ENCODE assay signal across 20 cellular contexts in genomic region chr21:39281207-39281606, GRCh38. TPM values are rescaled to one million over a fixed set of nuclear protein-coding genes. Genes with fewer than 3 reads are reported as not detected.
DNase-seq lines count a peak whose midpoint lies in the region; ATAC-seq and TF ChIP-seq lines count a peak whose summit lies in the region.
"Had no signal": no experiment of that assay in that cellular context is flagged by ENCODE, and none has a peak within 500 bp of the region (broad histone marks: within the 10 kb centered on the region; RNA-seq: fewer than 3 reads in every experiment).

No MANE protein-coding gene starts in this region.

- H3K9ac ChIP-seq in H9 (ENCODE audit: extremely low read depth, insufficient read length, low read length) = no peak overlapping the region

- no peak overlapping the region for H4K91ac ChIP-seq in H9 (ENCODE audit: insufficient read length, low read depth, low read length)

- H3K23ac ChIP-seq in H9 (ENCODE audit: insufficient read length, low read depth, low read length) = no peak overlapping the region

- TF ChIP-seq POLR2A in testis (IDR thresholded peaks at IDR 0.05) = no peak

- intact Hi-C loops in testis (cut with DNase I; ENCODE audit: low total_unique reads) = no loop called here

- no peak overlapping the region for H3K27ac ChIP-seq in CD4-positive, CD25-positive, alpha-beta regulatory T cell (ENCODE audit: insufficient read depth, low read length, poor library complexity, severe bottlenecking)
- H3K27ac ChIP-seq in H9 (ENCODE audit: insufficient read length, low read depth, low read length) = no peak overlapping the region
- H3K27ac ChIP-seq in testis = no peak overlapping the region
- H3K27ac ChIP-seq in coronary artery = no peak overlapping the region
- H3K27ac ChIP-seq: A549 had no signal

- H3K18ac ChIP-seq in H9 (ENCODE audit: insufficient read length, low read depth, low read length) = no peak overlapping the region

- H3K14ac ChIP-seq in H9 (ENCODE audit: insufficient read depth, low read length) = no peak overlapping the region

- no peak overlapping the region for H3K56ac ChIP-seq in H9 (ENCODE audit: insufficient read length, low read depth, low read length)

- H3K4me3 Mint-ChIP-seq in CD4-positive, CD25-positive, alpha-beta regulatory T cell = no peak overlapping the region
- H3K4me3 Mint-ChIP-seq in H9 (no peak overlapping the region), WTC11 (no peak overlapping the region), mesothelial cell of epicardium (no peak overlapping the region)
- H3K4me3 Mint-ChIP-seq: B cell, CD14-positive monocyte had no signal

- H3K79me2 ChIP-seq in H9 (ENCODE audit: insufficient read depth, low read length) = no peaks in the 10 kb centered on the region

- H3T11ph ChIP-seq in H9 (ENCODE audit: low read length) = no peak overlapping the region

- H3K27me3 Mint-ChIP-seq in CD4-positive, CD25-positive, alpha-beta regulatory T cell = no peaks in the 10 kb centered on the region
- H3K27me3 Mint-ChIP-seq in H9 (ENCODE audit: low read depth) (no peaks in the 10 kb centered on the region), WTC11 (ENCODE audit: low read depth) (no peaks in the 10 kb centered on the region), mesothelial cell of epicardium (ENCODE audit: low read depth) (no peaks in the 10 kb centered on the region)
- H3K27me3 Mint-ChIP-seq: B cell had no signal

- H4K8ac ChIP-seq in H9 (replicated peaks; ENCODE audit: insufficient read length, low read depth, low read length) = no peak overlapping the region

- peak overlapping the region in 2 of 3 donors; percentile 9 to 14 for H3K27ac Mint-ChIP-seq in CD4-positive, CD25-positive, alpha-beta regulatory T cell
- H3K27ac Mint-ChIP-seq in H9 (peak overlapping the region in 2 of 3 experiments; percentile 1 to 71; a peak in 3 of 7 replicates), WTC11 (peak overlapping the region; percentile 16; the same call in 1 of the 2 replicates), mesothelial cell of epicardium (peak overlapping the region; percentile 35)
- H3K27ac Mint-ChIP-seq: B cell had no signal

- H2BK120ac ChIP-seq in H9 (ENCODE audit: low read depth, low read length, poor library complexity, severe bottlenecking) = no peak overlapping the region

- peaks cover 8 to 13% (median 12%) of the 10 kb centered on the region in 4 donors for H3K4me1 Mint-ChIP-seq in CD4-positive, CD25-positive, alpha-beta regulatory T cell
- H3K4me1 Mint-ChIP-seq in H9 (no peaks in the 10 kb centered on the region), WTC11 (no peaks in the 10 kb centered on the region), mesothelial cell of epicardium (no peaks in the 10 kb centered on the region)
- H3K4me1 Mint-ChIP-seq: CD14-positive monocyte had no signal

- no peaks in the 10 kb centered on the region for H3K9me3 Mint-ChIP-seq in CD4-positive, CD25-positive, alpha-beta regulatory T cell
- H3K9me3 Mint-ChIP-seq in H9 (no peaks in the 10 kb centered on the region), WTC11 (no peaks in the 10 kb centered on the region), mesothelial cell of epicardium (no peaks in the 10 kb centered on the region)
- H3K9me3 Mint-ChIP-seq: CD14-positive monocyte had no signal

- no peak for DNase-seq in CD4-positive, CD25-positive, alpha-beta regulatory T cell
- DNase-seq in H9 = no peak
- no peak for DNase-seq in WTC11 (ENCODE audit: low spot score)
- no peak for DNase-seq in mesothelial cell of epicardium (ENCODE audit: low spot score in 2 of 2, unreplicated experiment in 2 of 2)
- DNase-seq in testis = no peak
- DNase-seq in coronary artery (ENCODE audit: low spot score) = no peak
- no peak for DNase-seq in middle frontal gyrus (ENCODE audit: extremely low spot score, low spot score)
- DNase-seq in NCI-H128 (lab: John Stamatoyannopoulos, UW; ENCODE audit: unreplicated experiment) = no peak
- DNase-seq: DMS 273 treated with DMSO at 0.1 percent for 48 hours, DMS79 treated with DMSO at 0.1 percent for 48 hours, H7, NCI-H1092, NCI-H146, NCI-H2029, NCI-H2227 treated with DMSO at 0.1 percent for 48 hours, NCI-H510A treated with DMSO at 0.1 percent for 48 hours, SHP77 had no signal

- no peaks in the 10 kb centered on the region for H3K79me1 ChIP-seq in H9 (ENCODE audit: insufficient read depth, low read depth, low read length, poor library complexity, severe bottlenecking)

- WGBS in H9 (ENCODE audit: extremely low coverage, insufficient read length, low lambda C conversion rate) = no CpG with 5 or more reads among the region's 8 CpGs
- 92 to 93% methylated on average over 8 of the region's 8 CpGs for WGBS in testis, 2 donors

- TF ChIP-seq CTCF in H9 (conservative IDR thresholded peaks at IDR 0.05) (no peak), WTC11 (IDR thresholded peaks at IDR 0.05) (no peak), mesothelial cell of epicardium (IDR thresholded peaks at IDR 0.05; ENCODE audit: unreplicated experiment) (no peak), testis (IDR thresholded peaks at IDR 0.05) (no peak), coronary artery (IDR thresholded peaks at IDR 0.05) (no peak)

- no peaks in the 10 kb centered on the region for H4K20me1 ChIP-seq in H9 (ENCODE audit: control insufficient read depth, insufficient read depth, insufficient read length)

- ATAC-seq in CD4-positive, CD25-positive, alpha-beta regulatory T cell (ENCODE audit: low read depth in 2 of 2) = no peak
- ATAC-seq in WTC11 = no peak
- ATAC-seq: A549 had no signal

- H2BK15ac ChIP-seq in H9 (ENCODE audit: low read depth, low read length) = no peak overlapping the region

- H3K9me3 ChIP-seq in CD4-positive, CD25-positive, alpha-beta regulatory T cell (ENCODE audit: control insufficient read depth in 2 of 2, low read length in 2 of 2) = no peaks in the 10 kb centered on the region
- H3K9me3 ChIP-seq in H9 (ENCODE audit: control insufficient read depth, low read depth, low read length) (no peaks in the 10 kb centered on the region), testis (no peaks in the 10 kb centered on the region)
- H3K9me3 ChIP-seq: A549 had no signal

- no peak overlapping the region for H2AFZ ChIP-seq in H9 (ENCODE audit: low read length)

- H3K36me3 ChIP-seq in CD4-positive, CD25-positive, alpha-beta regulatory T cell (ENCODE audit: control insufficient read depth, insufficient read depth, low read length) = peaks cover 43% of the 10 kb centered on the region
- no peaks in the 10 kb centered on the region for H3K36me3 ChIP-seq in testis (ENCODE audit: low read depth, missing control alignments)

- no peaks in the 10 kb centered on the region for H3K27me3 ChIP-seq in CD4-positive, CD25-positive, alpha-beta regulatory T cell (ENCODE audit: control insufficient read depth, insufficient read depth, low read length)
- H3K27me3 ChIP-seq in H9 (ENCODE audit: insufficient read depth, low read length) (no peaks in the 10 kb centered on the region), testis (no peaks in the 10 kb centered on the region)

- H4K5ac ChIP-seq in H9 (ENCODE audit: insufficient read length, low read depth, low read length) = no peak overlapping the region

- H3K23me2 ChIP-seq in H9 (ENCODE audit: insufficient read length, low read depth, low read length, poor library complexity, severe bottlenecking) = no peaks in the 10 kb centered on the region

- no peak overlapping the region for H2BK20ac ChIP-seq in H9 (ENCODE audit: low read depth, low read length, poor library complexity, severe bottlenecking)

- POLR2A ChIA-PET in WTC11 (lab: Charles Lee) = no interaction called here

- no peak overlapping the region for H2BK5ac ChIP-seq in H9 (ENCODE audit: insufficient read length, low read length)

- H3K4ac ChIP-seq in H9 (ENCODE audit: low read depth, low read length) = no peak overlapping the region

- H3K36me3 Mint-ChIP-seq in CD4-positive, CD25-positive, alpha-beta regulatory T cell = peaks cover 10% of the 10 kb centered on the region
- H3K36me3 Mint-ChIP-seq in H9 (ENCODE audit: insufficient read depth in 1 of 3, low read depth in 3 of 3) (peaks cover 7 to 42% (median 39%) of the 10 kb centered on the region in 3 experiments; a peak in 6 of 7 replicates), WTC11 (peaks cover 42% of the 10 kb centered on the region), mesothelial cell of epicardium (peaks cover 31% of the 10 kb centered on the region)

- no peak overlapping the region for H2AK5ac ChIP-seq in H9 (ENCODE audit: insufficient read length, low read length)

- H3K4me1 ChIP-seq in CD4-positive, CD25-positive, alpha-beta regulatory T cell (ENCODE audit: control insufficient read depth, insufficient read depth, low read length, poor library complexity, severe bottlenecking) = no peaks in the 10 kb centered on the region
- no peaks in the 10 kb centered on the region for H3K4me1 ChIP-seq in H9 (ENCODE audit: insufficient read depth, low read length)
- no peaks in the 10 kb centered on the region for H3K4me1 ChIP-seq in testis
- H3K4me1 ChIP-seq: A549 had no signal

- CTCF ChIA-PET in WTC11 (lab: Charles Lee) = no interaction called here

- no peak overlapping the region for H3K4me3 ChIP-seq in CD4-positive, CD25-positive, alpha-beta regulatory T cell (ENCODE audit: low read depth, low read length)
- H3K4me3 ChIP-seq in testis = no peak overlapping the region
- no peak overlapping the region for H3K4me3 ChIP-seq in coronary artery
- H3K4me3 ChIP-seq: A549 had no signal

- H2BK12ac ChIP-seq in H9 (ENCODE audit: insufficient read length, low read depth, low read length) = no peak overlapping the region

- no peak overlapping the region for H3K4me2 ChIP-seq in H9 (ENCODE audit: insufficient read depth, insufficient read length, low read length)
- H3K4me2 ChIP-seq: A549 had no signal

TF ChIP-seq in WTC11, 78 proteins besides CTCF, POLR2A, EP300 and RAD21 (continues in another document):
- TF ChIP-seq TEAD4 (CRISPR knock-in tag; IDR thresholded peaks at IDR 0.05) = no peak
- no peak for TF ChIP-seq ELF4 (CRISPR knock-in tag; IDR thresholded peaks at IDR 0.05; ENCODE audit: low read depth)
- no peak for TF ChIP-seq ERG (CRISPR knock-in tag; IDR thresholded peaks at IDR 0.05)
- TF ChIP-seq SMAD3 (CRISPR knock-in tag; IDR thresholded peaks at IDR 0.05; ENCODE audit: borderline replicate concordance) = no peak

RNA-seq across cellular contexts. Expression of gene BRWD1, which starts 32.2 kb away (rescaled TPM):
- total RNA-seq in CD4-positive, CD25-positive, alpha-beta regulatory T cell = 110 TPM
- 10 to 100 TPM; 33.9 to 44.1 (median 41.1) TPM for polyA plus RNA-seq in CD4-positive, CD25-positive, alpha-beta regulatory T cell
- 43.4 and 48.4 TPM in 2 replicates for total RNA-seq in H9 (2021)
- 48.8 to 53.3 TPM (median 52.5 TPM) in 3 replicates for total RNA-seq in WTC11 (2021)
- total RNA-seq in mesothelial cell of epicardium = 64.6 to 65.9 TPM (median 65.6 TPM) in 3 replicates
- 100 to 1,000 TPM; 102 to 123 TPM for total RNA-seq in testis
- 32.8 TPM for polyA plus RNA-seq in testis (ENCODE audit: insufficient read depth, low read depth, low replicate concordance)
